8 cellular contexts compared by ENCODE assay signal in the genomic region with DNA sequence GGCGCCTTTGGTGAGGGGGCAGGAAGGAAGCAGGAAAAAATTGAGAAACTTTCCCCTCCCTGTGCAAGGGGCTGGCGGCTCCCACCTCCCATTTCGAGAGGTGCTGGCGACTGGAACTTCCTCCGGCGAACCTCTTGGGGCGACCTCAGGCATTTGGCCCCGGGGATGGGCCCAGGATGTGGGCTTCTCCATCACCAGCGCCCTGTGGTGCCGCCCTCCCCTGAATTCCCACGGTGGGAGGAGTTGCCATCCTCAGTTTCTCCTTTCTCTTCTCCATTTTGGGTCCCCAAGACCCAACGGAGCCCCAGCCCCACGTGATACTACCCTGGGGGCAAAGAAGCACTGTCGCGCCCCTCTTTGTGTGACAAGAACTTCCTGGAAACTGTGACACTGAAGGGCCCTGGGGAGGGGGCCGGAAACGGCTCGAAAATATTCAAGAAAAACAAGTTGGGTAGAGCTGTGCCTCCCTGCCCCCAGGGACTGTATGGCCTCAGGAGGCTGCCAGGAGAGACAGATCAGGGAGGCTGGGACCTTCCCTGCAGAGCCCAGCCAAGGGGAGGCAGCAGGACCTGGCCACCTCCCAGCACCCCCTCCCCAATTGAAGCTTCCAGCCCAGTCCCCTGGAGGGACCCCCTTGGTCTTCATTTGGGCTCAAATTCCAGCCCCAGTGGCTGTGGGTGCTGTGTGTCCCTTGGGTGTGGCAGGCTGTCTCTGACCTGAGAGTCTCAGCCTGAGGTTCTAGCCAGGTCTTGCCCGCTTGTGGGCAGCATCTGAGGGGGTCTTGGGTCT. TPM values are rescaled to one million over a fixed set of nuclear protein-coding genes. Genes with fewer than 3 reads are reported as not detected.
DNase-seq lines count a peak whose midpoint lies in the region; ATAC-seq and TF ChIP-seq lines count a peak whose summit lies in the region.

No MANE protein-coding gene starts in this region.

- 5 to 6% methylated on average over 19 of the region's 19 CpGs for WGBS in lung, 2 donors

- peaks cover 22% of the 10 kb centered on the region for H3K4me1 ChIP-seq in CD8-positive, alpha-beta memory T cell (ENCODE audit: insufficient read depth, low read length)
- peaks cover 4 to 10% of the 10 kb centered on the region in 2 donors for H3K4me1 ChIP-seq in lung (ENCODE audit: control insufficient read depth in 2 of 2, insufficient read depth in 2 of 2, low read length in 2 of 2)

- peaks cover 23 to 45% (median 29%) of the 10 kb centered on the region in 3 donors for H3K4me1 Mint-ChIP-seq in CD8-positive, alpha-beta memory T cell

- TF ChIP-seq CTCF in WERI-Rb-1 (IDR thresholded peaks at IDR 0.05; ENCODE audit: low read depth, low read length) = no peak
- TF ChIP-seq CTCF in cardiac fibroblast (IDR thresholded peaks at IDR 0.05; ENCODE audit: low read depth, low read length) = no peak
- TF ChIP-seq CTCF in lung (IDR thresholded peaks at IDR 0.05; ENCODE audit: control extremely low read depth, extremely low read depth) = no peak

- no peaks in the 10 kb centered on the region for H3K9me3 ChIP-seq in CD8-positive, alpha-beta memory T cell (ENCODE audit: low read length)
- H3K9me3 ChIP-seq in WERI-Rb-1 (ENCODE audit: severe bottlenecking) (no peaks in the 10 kb centered on the region), lung (ENCODE audit: control insufficient read depth in 2 of 2, insufficient read depth in 1 of 2, low read length in 1 of 2) (peaks cover 0 to 2% of the 10 kb centered on the region in 2 donors)

- no peaks in the 10 kb centered on the region for H3K27me3 Mint-ChIP-seq in CD8-positive, alpha-beta memory T cell

- no peaks in the 10 kb centered on the region for H3K9me3 Mint-ChIP-seq in CD8-positive, alpha-beta memory T cell

- DNase-seq in CD8-positive, alpha-beta memory T cell = peak; percentile 64 to 93 (median 81)
- DNase-seq in WERI-Rb-1 (no peak), cardiac fibroblast (ENCODE audit: low read depth in 2 of 2) (peak; percentile 12 to 21), lung (ENCODE audit: low spot score) (no peak), mesenteric fat pad (ENCODE audit: low spot score) (no peak), DMS53 (lab: John Stamatoyannopoulos, UW) (no peak)
- DNase-seq in stimulated activated CD8-positive, alpha-beta memory T cell treated with anti-CD3 and anti-CD28 coated beads, Interleukin-15, amount 100 ng/mL, for 48 hours (ENCODE audit: low read depth in 2 of 2) = peak; percentile 59 to 64

- H3K4me3 ChIP-seq in CD8-positive, alpha-beta memory T cell (ENCODE audit: low read length) = peak overlapping the region; percentile 84
- peak overlapping the region; percentile 69 for H3K4me3 ChIP-seq in WERI-Rb-1 (ENCODE audit: low read depth, low read length)
- H3K4me3 ChIP-seq in cardiac fibroblast (replicated peaks in 1 of 2; ENCODE audit: low read depth in 2 of 2, low read length in 2 of 2) = peak overlapping the region; percentile 96 to 99
- H3K4me3 ChIP-seq in lung = peak overlapping the region; percentile 97

- peaks cover 0 to 15% (median 2%) of the 10 kb centered on the region in 3 donors for H3K36me3 Mint-ChIP-seq in CD8-positive, alpha-beta memory T cell

- peak overlapping the region; percentile 75 to 99 (median 98) for H3K27ac Mint-ChIP-seq in CD8-positive, alpha-beta memory T cell

- POLR2A ChIA-PET in CD8-positive, alpha-beta memory T cell (lab: Charles Lee) = interaction anchor here (0.8 to 3.7 kb wide), 11 partner anchors 8 to 233 kb away, joined by 3 to 28 read pairs (median 5); partner anchors contain the start of genes KRI1 and TMED1

- no peaks in the 10 kb centered on the region for H3K27me3 ChIP-seq in CD8-positive, alpha-beta memory T cell (ENCODE audit: insufficient read depth, low read length, poor library complexity, severe bottlenecking)
- H3K27me3 ChIP-seq in WERI-Rb-1 (ENCODE audit: insufficient read depth, low read depth, severe bottlenecking) (no peaks in the 10 kb centered on the region), lung (ENCODE audit: control insufficient read depth, insufficient read depth) (no peaks in the 10 kb centered on the region)

- no peaks in the 10 kb centered on the region for H3K36me3 ChIP-seq in CD8-positive, alpha-beta memory T cell (ENCODE audit: insufficient read depth, low read length)
- no peaks in the 10 kb centered on the region for H3K36me3 ChIP-seq in WERI-Rb-1
- no peaks in the 10 kb centered on the region for H3K36me3 ChIP-seq in lung (ENCODE audit: control insufficient read depth in 2 of 2, insufficient read depth in 2 of 2, low read length in 2 of 2)

- H3K27ac ChIP-seq in CD8-positive, alpha-beta memory T cell (ENCODE audit: low read depth, low read length) = peak overlapping the region; percentile 89
- H3K27ac ChIP-seq in WERI-Rb-1 (no peak overlapping the region), lung (ENCODE audit: low read depth in 1 of 2, low read length in 1 of 2) (peak overlapping the region; percentile 93 to 99)

- CTCF ChIA-PET in CD8-positive, alpha-beta memory T cell (lab: Charles Lee) = interaction anchor here (1.0 to 8.4 kb wide), 7 partner anchors 10 to 96 kb away, joined by 3 to 76 read pairs (median 4); no protein-coding TSS in a partner anchor

- H3K4me3 Mint-ChIP-seq in CD8-positive, alpha-beta memory T cell = peak overlapping the region; percentile 97 to 99 (median 99)

- ATAC-seq in HG02981 (IDR thresholded peaks at IDR 0.05; ENCODE audit: unreplicated experiment) = peak; percentile 38
- no peak for ATAC-seq in lung (ENCODE audit: insufficient read depth, low FRiP score)

RNA-seq across cellular contexts. Expression of gene AP1M2, which starts 16.2 kb away (rescaled TPM):
- total RNA-seq in CD8-positive, alpha-beta memory T cell = not detected
- not detected for polyA plus RNA-seq in CD8-positive, alpha-beta memory T cell
- total RNA-seq in lung (10 to 100 TPM; 40.2 to 57.6 TPM), mesenteric fat pad (3.2 TPM)
- polyA plus RNA-seq in lung = 10 to 100 TPM; 31.6 to 70.9 TPM

RNA-seq across cellular contexts. Expression of gene SLC44A2, which starts 22.1 kb away (rescaled TPM):
- 10 to 100 TPM; 70.5 to 88.2 TPM for total RNA-seq in CD8-positive, alpha-beta memory T cell
- polyA plus RNA-seq in CD8-positive, alpha-beta memory T cell = 285 TPM
- total RNA-seq in lung = 100 to 1,000 TPM; 115 to 173 TPM
- 100 to 1,000 TPM in 1 of 2 donors, 10 to 100 TPM in 1; 83.6 to 122 TPM for polyA plus RNA-seq in lung
- total RNA-seq in mesenteric fat pad = 110 TPM

RNA-seq across cellular contexts. Expression of gene CDKN2D, which starts 34.5 kb away (rescaled TPM):
- total RNA-seq in CD8-positive, alpha-beta memory T cell = 10 to 100 TPM; 22.2 to 23.1 TPM
- 176 TPM for polyA plus RNA-seq in CD8-positive, alpha-beta memory T cell
- total RNA-seq in lung (10 to 100 TPM; 12.5 to 14.3 TPM), mesenteric fat pad (11.4 TPM)
- 10 to 100 TPM; 13.5 to 74.9 TPM for polyA plus RNA-seq in lung

RNA-seq across cellular contexts. Expression of gene KRI1, which starts 37.5 kb away (rescaled TPM):
- total RNA-seq in CD8-positive, alpha-beta memory T cell = 10 to 100 TPM; 61.6 to 64.5 TPM
- polyA plus RNA-seq in CD8-positive, alpha-beta memory T cell = 45.7 TPM
- total RNA-seq in lung = 10 to 100 TPM; 12.8 to 26.0 TPM
- polyA plus RNA-seq in lung = 10 to 100 TPM; 16.6 to 21.5 TPM
- total RNA-seq in mesenteric fat pad = 21.7 TPM

RNA-seq across cellular contexts. Expression of gene ILF3, which starts 50.9 kb away (rescaled TPM):
- total RNA-seq in CD8-positive, alpha-beta memory T cell = 100 to 1,000 TPM; 471 to 475 TPM
- 100.0 TPM for polyA plus RNA-seq in CD8-positive, alpha-beta memory T cell
- total RNA-seq in lung (100 to 1,000 TPM; 146 to 225 TPM), mesenteric fat pad (212 TPM)
- polyA plus RNA-seq in lung = 100 to 1,000 TPM; 105 to 117 TPM

Comparison
In these comparisons a context has a peak if more than half of its experiments do, and no peak if none do; other contexts are left out.
1. DNase-seq: peak in CD8-positive, alpha-beta memory T cell (5 of 5), cardiac fibroblast (2 of 2) and stimulated activated CD8-positive, alpha-beta memory T cell treated with anti-CD3 and anti-CD28 coated beads, Interleukin-15, amount 100 ng/mL, for 48 hours (2 of 2); none in WERI-Rb-1 (single experiment), lung (single experiment), mesenteric fat pad (single experiment) and DMS53 (single experiment).
2. Peak in every context shown above with its lines, with median percentiles within 50 percentile points of each other: H3K4me3 ChIP-seq.